ENCODE assay signal across 13 cellular contexts in genomic region chr3:168820748-168821445, GRCh38.
DNase-seq lines count a peak whose midpoint lies in the region.
"Had no signal": no experiment of that assay in that cellular context is flagged by ENCODE, and none has a peak within 500 bp of the region (broad histone marks: within the 10 kb centered on the region; RNA-seq: fewer than 3 reads in every experiment).

No MANE protein-coding gene starts in this region.

- DNase-seq in NCI-H146 (lab: John Stamatoyannopoulos, UW) (peak; percentile 32), NCI-H146 treated with DMSO at 0.1 percent for 48 hours (lab: John Stamatoyannopoulos, UW; ENCODE audit: unreplicated experiment) (no peak), DMS79 (lab: John Stamatoyannopoulos, UW) (peak; percentile 2), NCI-H774 (lab: John Stamatoyannopoulos, UW) (peak; percentile 14), kidney glomerular epithelial cell (lab: John Stamatoyannopoulos, UW) (peak; percentile 24), NCI-H1436 treated with DMSO at 0.1 percent for 48 hours (lab: John Stamatoyannopoulos, UW) (no peak), ecto neural progenitor cell (ENCODE audit: low spot score) (no peak), NCI-H2081 treated with DMSO at 0.1 percent for 48 hours (lab: John Stamatoyannopoulos, UW) (no peak)
- DNase-seq: DND-41, KG1, NCI-H1930, NCI-H510A, Right ventricle myocardium superior had no signal

Comparison
In these comparisons a context has a peak if more than half of its experiments do, and no peak if none do; other contexts are left out.
1. DNase-seq: peak in NCI-H146 (single experiment), DMS79 (single experiment), NCI-H774 (single experiment) and kidney glomerular epithelial cell (single experiment); none in NCI-H146 treated with DMSO at 0.1 percent for 48 hours (single experiment), NCI-H1436 treated with DMSO at 0.1 percent for 48 hours (single experiment), ecto neural progenitor cell (single experiment) and NCI-H2081 treated with DMSO at 0.1 percent for 48 hours (single experiment).